ENCODE assay signal across 12 cellular contexts in the genomic region with DNA sequence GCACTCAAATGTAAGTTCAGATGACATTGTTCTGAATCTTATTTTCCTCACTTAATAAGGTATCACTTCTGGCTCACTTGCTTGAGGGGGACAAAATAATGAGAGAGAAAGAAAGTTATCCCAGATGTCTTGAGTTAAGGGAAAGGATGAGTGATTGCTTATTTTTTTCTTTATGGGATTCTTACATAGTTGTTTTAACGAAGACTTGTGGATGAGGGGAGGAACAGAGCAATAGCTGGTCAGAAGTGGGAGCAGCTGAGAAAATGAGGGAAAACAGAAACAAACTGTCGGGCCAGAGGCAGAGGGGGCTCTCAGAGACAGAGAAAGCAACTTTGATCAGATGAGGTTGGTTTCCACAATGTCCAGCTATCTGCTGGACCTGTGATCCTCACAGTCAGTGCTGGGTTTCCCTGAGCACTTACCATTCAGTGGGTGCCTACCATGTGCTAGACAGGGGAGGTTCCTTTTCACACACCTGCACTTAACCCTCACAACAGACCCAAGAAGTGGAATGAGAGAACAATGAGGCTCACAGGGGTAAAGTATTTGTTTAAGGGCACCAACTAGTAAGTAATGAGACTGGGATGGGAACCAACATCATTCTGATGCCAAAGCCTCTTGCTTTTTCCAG.
DNase-seq lines count a peak whose midpoint lies in the region; ATAC-seq and TF ChIP-seq lines count a peak whose summit lies in the region.
"Had no signal": no experiment of that assay in that cellular context is flagged by ENCODE, and none has a peak within 500 bp of the region (broad histone marks: within the 10 kb centered on the region; RNA-seq: fewer than 3 reads in every experiment).

No MANE protein-coding gene starts in this region.

- H3K27me3 ChIP-seq in sigmoid colon (no peaks in the 10 kb centered on the region), BE2C (no peaks in the 10 kb centered on the region)

- H3K4me3 ChIP-seq in sigmoid colon, result no peak overlapping the region
- H3K4me3 ChIP-seq in BE2C (ENCODE audit: low read depth, low read length), result no peak overlapping the region

- TF ChIP-seq CTCF in sigmoid colon (IDR thresholded peaks at IDR 0.05) (no peak), BE2C (IDR thresholded peaks at IDR 0.05; ENCODE audit: low read depth, low read length) (no peak)

- H3K36me3 ChIP-seq in sigmoid colon, result no peaks in the 10 kb centered on the region
- no peaks in the 10 kb centered on the region for H3K36me3 ChIP-seq in BE2C

- TF ChIP-seq EP300 in sigmoid colon (IDR thresholded peaks at IDR 0.05), result no peak

- H3K4me1 ChIP-seq in sigmoid colon, result peaks cover 0 to 7% (median 3%) of the 10 kb centered on the region in 4 donors
- peaks cover 3% of the 10 kb centered on the region for H3K4me1 ChIP-seq in BE2C

- peak overlapping the region; percentile 32 to 54 (median 47) for H3K27ac ChIP-seq in sigmoid colon

- ATAC-seq in GM18517 (IDR thresholded peaks at IDR 0.05; ENCODE audit: unreplicated experiment), result no peak

- H3K9me3 ChIP-seq in sigmoid colon (no peaks in the 10 kb centered on the region), BE2C (peaks cover under 1% of the 10 kb centered on the region; the same call in 1 of the 2 replicates)

- WGBS in sigmoid colon, 2 donors, result 77 to 79% methylated on average over 2 of the region's 2 CpGs

- no peak for TF ChIP-seq POLR2A in sigmoid colon (IDR thresholded peaks at IDR 0.05)

- intact Hi-C loops in sigmoid colon (cut with DNase I), result no loop called here

- DNase-seq in EH (ENCODE audit: low read depth) (peak; percentile 62), NCI-H345 treated with DMSO at 0.1 percent for 48 hours (lab: John Stamatoyannopoulos, UW; ENCODE audit: unreplicated experiment) (peak; percentile 27), fibroblast of peridontal ligament (ENCODE audit: extremely low read depth) (peak; percentile 47), sigmoid colon (no peak), GM19240 (ENCODE audit: insufficient read length, low spot score) (no peak), NCI-H2107 (lab: John Stamatoyannopoulos, UW) (no peak), BE2C (no peak)
- DNase-seq: activated CD4-positive, alpha-beta T cell treated with anti-CD3 and anti-CD28 coated beads, Interleukin-2, amount 50 U/mL, for 4 hours; activated gamma-delta T cell; kidney glomerular epithelial cell; stimulated activated CD4-positive, alpha-beta T cell treated with anti-CD3 and anti-CD28 coated beads, Interleukin-2, amount 100 ng/mL, for 24 hours had no signal

Comparison
In these comparisons a context has a peak if more than half of its experiments do, and no peak if none do; other contexts are left out.
1. DNase-seq: peak in EH (single experiment), NCI-H345 treated with DMSO at 0.1 percent for 48 hours (single experiment) and fibroblast of peridontal ligament (single experiment); none in sigmoid colon (single experiment), GM19240 (single experiment), NCI-H2107 (single experiment) and BE2C (single experiment).